26 cellular contexts compared by ENCODE assay signal in genomic region chr6:152085533-152085932, GRCh38.
DNase-seq lines count a peak whose midpoint lies in the region; ATAC-seq, FAIRE-seq and TF ChIP-seq lines count a peak whose summit lies in the region.
"Had no signal": no experiment of that assay in that cellular context is flagged by ENCODE, and none has a peak within 500 bp of the region (broad histone marks: within the 10 kb centered on the region; RNA-seq: fewer than 3 reads in every experiment).

No MANE protein-coding gene starts in this region.

- FAIRE-seq in bronchial epithelial cell (lab: Jason Lieb, UNC): no peak
- FAIRE-seq: H54 had no signal

- H3K4me1 ChIP-seq in mesodermal cell (ENCODE audit: control insufficient read depth, insufficient read depth, low read length, poor library complexity, severe bottlenecking): peaks cover 15% of the 10 kb centered on the region
- H3K4me1 ChIP-seq: prostate gland, stomach, transverse colon had no signal

- no peaks in the 10 kb centered on the region for H3K36me3 ChIP-seq in bronchial epithelial cell (ENCODE audit: control insufficient read depth, insufficient read depth, low read length)
- H3K36me3 ChIP-seq in mesodermal cell (ENCODE audit: control insufficient read depth, insufficient read depth, low read length): no peaks in the 10 kb centered on the region
- H3K36me3 ChIP-seq: ascending aorta, heart left ventricle, prostate gland, stomach, transverse colon had no signal

- H3K27me3 ChIP-seq in bronchial epithelial cell (ENCODE audit: control insufficient read depth, insufficient read depth, low read length): no peaks in the 10 kb centered on the region
- H3K27me3 ChIP-seq: ascending aorta, heart left ventricle, stomach, transverse colon had no signal

- H3K27ac ChIP-seq in mesodermal cell (ENCODE audit: low read depth, low read length, severe bottlenecking): peak overlapping the region; percentile 62
- H3K27ac ChIP-seq: ascending aorta, heart left ventricle, prostate gland, stomach, transverse colon had no signal

- DNase-seq in ELR (ENCODE audit: low read depth): peak; percentile 80
- DNase-seq in LoVo (ENCODE audit: low spot score): peak; percentile 54
- DNase-seq in bronchial epithelial cell (ENCODE audit: low read depth): peak; percentile 86
- DNase-seq in GM13976 (ENCODE audit: low spot score): no peak
- DNase-seq in RPMI8226: no peak
- no peak for DNase-seq in activated effector memory CD4-positive, alpha-beta T cell treated with Interleukin-2 at 50 U/mL for 16 hours
- DNase-seq: activated naive CD4-positive, alpha-beta T cell treated with anti-CD3 and anti-CD28 coated beads, Interleukin-2, amount 50 U/mL, for 16 hours; activated T-cell treated with anti-CD3 and anti-CD28 coated beads, Interleukin-2, amount 50 U/mL, for 48 hours; CD8-positive, alpha-beta T cell; cerebellar nuclear complex; DMS79; effector CD8-positive, alpha-beta T cell; heart left ventricle; NCI-H1694; NCI-H2227 treated with DMSO at 0.1 percent for 48 hours; SK-N-SH; stimulated activated CD4-positive, alpha-beta T cell treated with anti-CD3 and anti-CD28 coated beads, Interleukin-4, amount 100 ng/mL, for 1 hour; stomach; transverse colon had no signal

- in situ Hi-C loops in GM13976 (cut with MboI; ENCODE audit: low sequenced_read_pairs, unreplicated experiment): no loop called here

- no peaks in the 10 kb centered on the region for H3K9me3 ChIP-seq in mesodermal cell (ENCODE audit: control insufficient read depth, low read length)
- H3K9me3 ChIP-seq: ascending aorta, prostate gland, SK-N-SH, transverse colon had no signal

- no peak for ATAC-seq in GM18873 (IDR thresholded peaks at IDR 0.05; ENCODE audit: low FRiP score, unreplicated experiment)
- ATAC-seq: activated CD4-positive, CD25-positive, alpha-beta regulatory T cell treated with anti-CD3 and anti-CD28 coated beads, Interleukin-2, amount 50 U/mL, for 24 hours; CD8-positive, alpha-beta T cell had no signal

- no peak overlapping the region for H3K4me3 ChIP-seq in bronchial epithelial cell (ENCODE audit: low read depth, low read length)
- H3K4me3 ChIP-seq in mesodermal cell (ENCODE audit: extremely low read depth, insufficient read depth, low read length, poor library complexity, severe bottlenecking): no peak overlapping the region
- H3K4me3 ChIP-seq: ascending aorta, heart left ventricle, prostate gland, smooth muscle cell, stomach, transverse colon had no signal

- 82 to 92% methylated on average over 2 to 3 of the region's 3 CpGs for WGBS in mesodermal cell (ENCODE audit: insufficient coverage in 2 of 2), 2 experiments

- TF ChIP-seq CTCF in bronchial epithelial cell (IDR thresholded peaks at IDR 0.05; ENCODE audit: insufficient read depth, low read length, severe bottlenecking) (no peak), GM13976 (IDR thresholded peaks at IDR 0.05; ENCODE audit: borderline replicate concordance, control extremely low read depth, extremely low read depth, insufficient read depth, missing control alignments) (no peak)

Comparison
In these comparisons a context has a peak if more than half of its experiments do, and no peak if none do; other contexts are left out.
1. DNase-seq: peak in ELR (single experiment), LoVo (single experiment) and bronchial epithelial cell (single experiment); none in GM13976 (single experiment), RPMI8226 (single experiment) and activated effector memory CD4-positive, alpha-beta T cell treated with Interleukin-2 at 50 U/mL for 16 hours (single experiment).